In genomic region chr15:38991126-38991525, GRCh38 we compare ENCODE assay signal across 8 cellular contexts.
DNase-seq lines count a peak whose midpoint lies in the region; ATAC-seq and TF ChIP-seq lines count a peak whose summit lies in the region.

No MANE protein-coding gene starts in this region.

- H3K27me3 ChIP-seq in GM23248 (replicated peaks; ENCODE audit: insufficient read depth) (no peaks in the 10 kb centered on the region), Peyer's patch (no peaks in the 10 kb centered on the region)

- no peak overlapping the region for H3K4me3 ChIP-seq in GM23248
- no peak overlapping the region for H3K4me3 ChIP-seq in Peyer's patch

- no peaks in the 10 kb centered on the region for H4K20me1 ChIP-seq in GM23248 (ENCODE audit: insufficient read depth)

- TF ChIP-seq CTCF in Peyer's patch (IDR thresholded peaks at IDR 0.05) = peak in 5 of 6 experiments; percentile 20 to 60 (median 52)

- no peak for TF ChIP-seq POLR2A in Peyer's patch (IDR thresholded peaks at IDR 0.05)

- H3K9me2 ChIP-seq in GM23248 (ENCODE audit: insufficient read depth) = no peaks in the 10 kb centered on the region

- 33 to 41% methylated on average over 4 of the region's 4 CpGs for WGBS in GM23248 (ENCODE audit: low coverage in 1 of 2, low lambda C conversion rate in 2 of 2, missing lambda C conversion rate in 2 of 2), 2 experiments

- H3K36me3 ChIP-seq in GM23248 (ENCODE audit: low read depth) (no peaks in the 10 kb centered on the region), Peyer's patch (no peaks in the 10 kb centered on the region)

- H3K4me1 ChIP-seq in GM23248 (ENCODE audit: insufficient read depth) (peaks cover 54% of the 10 kb centered on the region), Peyer's patch (no peaks in the 10 kb centered on the region)

- peak; percentile 48 for ATAC-seq in sciatic nerve
- ATAC-seq in HG02623 (IDR thresholded peaks at IDR 0.05; ENCODE audit: unreplicated experiment) = no peak
- no peak for ATAC-seq in HG03196 (IDR thresholded peaks at IDR 0.05; ENCODE audit: unreplicated experiment)

- H3F3A ChIP-seq in GM23248 (ENCODE audit: insufficient read depth) = peaks cover 42% of the 10 kb centered on the region

- no peaks in the 10 kb centered on the region for H3K9me3 ChIP-seq in GM23248 (ENCODE audit: low read depth)
- no peaks in the 10 kb centered on the region for H3K9me3 ChIP-seq in Peyer's patch

- peak overlapping the region; percentile 41 for H3K27ac ChIP-seq in GM23248
- no peak overlapping the region for H3K27ac ChIP-seq in Peyer's patch

- intact Hi-C loops in sciatic nerve (cut with DNase I) = no loop called here

- H3K9ac ChIP-seq in GM23248 = no peak overlapping the region

- peak overlapping the region; percentile 6 for H3K4me2 ChIP-seq in GM23248 (ENCODE audit: unreplicated experiment)

- DNase-seq in GM23248 (peak; percentile 64), Peyer's patch (no peak), foreskin melanocyte (peak; percentile 51), sciatic nerve (ENCODE audit: low spot score) (no peak), SKM-1 (lab: John Stamatoyannopoulos, UW; ENCODE audit: unreplicated experiment) (no peak)
- DNase-seq in activated CD4-positive, alpha-beta T cell treated with anti-CD3 and anti-CD28 coated beads, Interleukin-2, amount 50 U/mL, for 48 hours = no peak

- H2AFZ ChIP-seq in GM23248 = 0 out of 2 replicates have a peak overlapping the region, but pooled peaks have one; percentile 3

- peaks cover 7% of the 10 kb centered on the region; the same call in 1 of the 2 replicates for H3K79me2 ChIP-seq in GM23248 (ENCODE audit: insufficient read depth)

- in situ Hi-C loops in GM23248 (cut with MboI) = no loop called here

Comparison
In these comparisons a context has a peak if more than half of its experiments do, and no peak if none do; other contexts are left out.
1. DNase-seq: peak in GM23248 (single experiment) and foreskin melanocyte (single experiment); none in Peyer's patch (0 of 3), sciatic nerve (single experiment), SKM-1 (single experiment) and activated CD4-positive, alpha-beta T cell treated with anti-CD3 and anti-CD28 coated beads, Interleukin-2, amount 50 U/mL, for 48 hours (0 of 2).